2 cellular contexts compared by ENCODE assay signal in genomic region chr17:50661795-50662391, GRCh38.
TF ChIP-seq lines count a peak whose summit lies in the region.

No MANE protein-coding gene starts in this region.

TF ChIP-seq in A549, 52 proteins besides CTCF, POLR2A, EP300 and RAD21 (continues in another document):
- peak; percentile 25; the same call in 1 of the 2 replicates for TF ChIP-seq FOXS1 (CRISPR knock-in tag; IDR thresholded peaks at IDR 0.05)
- TF ChIP-seq EHF (CRISPR knock-in tag; IDR thresholded peaks at IDR 0.05) = peak; percentile 94
- no peak for TF ChIP-seq EHMT2 (IDR thresholded peaks at IDR 0.05; ENCODE audit: low read depth)
- TF ChIP-seq KDM1A (IDR thresholded peaks at IDR 0.05; ENCODE audit: low read depth) = no peak
- no peak for TF ChIP-seq HDAC2 (IDR thresholded peaks at IDR 0.05)
- TF ChIP-seq HEYL (CRISPR knock-in tag; IDR thresholded peaks at IDR 0.05) = 0 out of 2 replicates have a peak, but pooled peaks have one; percentile 51
- no peak for TF ChIP-seq NR3C1 (IDR thresholded peaks at IDR 0.05)
- TF ChIP-seq HOXB5 (CRISPR knock-in tag; IDR thresholded peaks at IDR 0.05) = peak; percentile 70
- peak; percentile 92 for TF ChIP-seq JUNB (IDR thresholded peaks at IDR 0.05)
- peak; percentile 57; the same call in 1 of the 2 replicates for TF ChIP-seq TFCP2L1 (CRISPR knock-in tag; IDR thresholded peaks at IDR 0.05)
- peak; percentile 97 for TF ChIP-seq GATA3 (IDR thresholded peaks at IDR 0.05; ENCODE audit: borderline replicate concordance)
- peak; percentile 87 for TF ChIP-seq ZNF302 (CRISPR knock-in tag; IDR thresholded peaks at IDR 0.05)
- TF ChIP-seq, protein P1, sequence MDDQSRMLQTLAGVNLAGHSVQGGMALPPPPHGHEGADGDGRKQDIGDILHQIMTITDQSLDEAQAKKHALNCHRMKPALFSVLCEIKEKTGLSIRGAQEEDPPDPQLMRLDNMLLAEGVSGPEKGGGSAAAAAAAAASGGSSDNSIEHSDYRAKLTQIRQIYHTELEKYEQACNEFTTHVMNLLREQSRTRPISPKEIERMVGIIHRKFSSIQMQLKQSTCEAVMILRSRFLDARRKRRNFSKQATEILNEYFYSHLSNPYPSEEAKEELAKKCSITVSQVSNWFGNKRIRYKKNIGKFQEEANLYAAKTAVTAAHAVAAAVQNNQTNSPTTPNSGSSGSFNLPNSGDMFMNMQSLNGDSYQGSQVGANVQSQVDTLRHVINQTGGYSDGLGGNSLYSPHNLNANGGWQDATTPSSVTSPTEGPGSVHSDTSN (IDR thresholded peaks at IDR 0.05) = peak; percentile 86
- peak; percentile 91; the same call in 1 of the 2 replicates for TF ChIP-seq MAZ (IDR thresholded peaks at IDR 0.05; ENCODE audit: borderline replicate concordance, low read depth, low read length)
- TF ChIP-seq MYC (IDR thresholded peaks at IDR 0.05; ENCODE audit: borderline replicate concordance, low read length) = no peak
- TF ChIP-seq ELK1 (IDR thresholded peaks at IDR 0.05; ENCODE audit: low read depth, low read length) = no peak
- TF ChIP-seq RNF2 (IDR thresholded peaks at IDR 0.05; ENCODE audit: borderline replicate concordance, low read depth) = no peak
- TF ChIP-seq, protein P2, sequence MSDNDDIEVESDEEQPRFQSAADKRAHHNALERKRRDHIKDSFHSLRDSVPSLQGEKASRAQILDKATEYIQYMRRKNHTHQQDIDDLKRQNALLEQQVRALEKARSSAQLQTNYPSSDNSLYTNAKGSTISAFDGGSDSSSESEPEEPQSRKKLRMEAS (IDR thresholded peaks at IDR 0.05) = peak; percentile 94
- no peak for TF ChIP-seq HMGXB4 (CRISPR knock-in tag; IDR thresholded peaks at IDR 0.05; ENCODE audit: borderline replicate concordance)
- TF ChIP-seq KDM5A (IDR thresholded peaks at IDR 0.05) = no peak
- TF ChIP-seq NFE2L2 (conservative IDR thresholded peaks at IDR 0.05; ENCODE audit: low read length) = peak; percentile 100
- TF ChIP-seq NPAS2 (CRISPR knock-in tag; IDR thresholded peaks at IDR 0.05; ENCODE audit: borderline replicate concordance) = no peak
- TF ChIP-seq POLR2AphosphoS2 (conservative IDR thresholded peaks at IDR 0.05; ENCODE audit: low read length) = no peak; the same call in 1 of the 2 replicates
- TF ChIP-seq HOXA7 (CRISPR knock-in tag; IDR thresholded peaks at IDR 0.05) = peak; percentile 78; the same call in 1 of the 2 replicates
- TF ChIP-seq, protein P3, sequence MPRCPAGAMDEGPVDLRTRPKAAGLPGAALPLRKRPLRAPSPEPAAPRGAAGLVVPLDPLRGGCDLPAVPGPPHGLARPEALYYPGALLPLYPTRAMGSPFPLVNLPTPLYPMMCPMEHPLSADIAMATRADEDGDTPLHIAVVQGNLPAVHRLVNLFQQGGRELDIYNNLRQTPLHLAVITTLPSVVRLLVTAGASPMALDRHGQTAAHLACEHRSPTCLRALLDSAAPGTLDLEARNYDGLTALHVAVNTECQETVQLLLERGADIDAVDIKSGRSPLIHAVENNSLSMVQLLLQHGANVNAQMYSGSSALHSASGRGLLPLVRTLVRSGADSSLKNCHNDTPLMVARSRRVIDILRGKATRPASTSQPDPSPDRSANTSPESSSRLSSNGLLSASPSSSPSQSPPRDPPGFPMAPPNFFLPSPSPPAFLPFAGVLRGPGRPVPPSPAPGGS (IDR thresholded peaks at IDR 0.05) = peak; percentile 87; the same call in 2 of the 3 replicates
- TF ChIP-seq SREBF2 (IDR thresholded peaks at IDR 0.05) = no peak
- no peak for TF ChIP-seq BHLHE40 (IDR thresholded peaks at IDR 0.05; ENCODE audit: low read depth, low read length)
- TF ChIP-seq ESRRA (IDR thresholded peaks at IDR 0.05; ENCODE audit: borderline replicate concordance, low read length) = no peak
- TF ChIP-seq ZSCAN20 (CRISPR knock-in tag; IDR thresholded peaks at IDR 0.05) = peak; percentile 86
- TF ChIP-seq, protein P4, sequence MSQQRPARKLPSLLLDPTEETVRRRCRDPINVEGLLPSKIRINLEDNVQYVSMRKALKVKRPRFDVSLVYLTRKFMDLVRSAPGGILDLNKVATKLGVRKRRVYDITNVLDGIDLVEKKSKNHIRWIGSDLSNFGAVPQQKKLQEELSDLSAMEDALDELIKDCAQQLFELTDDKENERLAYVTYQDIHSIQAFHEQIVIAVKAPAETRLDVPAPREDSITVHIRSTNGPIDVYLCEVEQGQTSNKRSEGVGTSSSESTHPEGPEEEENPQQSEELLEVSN (IDR thresholded peaks at IDR 0.05; ENCODE audit: borderline replicate concordance, low read depth) = peak; percentile 58; the same call in 1 of the 2 replicates
- TF ChIP-seq MAFK (IDR thresholded peaks at IDR 0.05; ENCODE audit: partially characterized antibody) = peak; percentile 100
- peak; percentile 99 for TF ChIP-seq JUN (IDR thresholded peaks at IDR 0.05)
- TF ChIP-seq RARB (CRISPR knock-in tag; IDR thresholded peaks at IDR 0.05) = 0 out of 2 replicates have a peak, but pooled peaks have one; percentile 53
- TF ChIP-seq FOSB (CRISPR knock-in tag; IDR thresholded peaks at IDR 0.05) = 0 out of 2 replicates have a peak, but pooled peaks have one; percentile 34
- peak; percentile 91; the same call in 1 of the 2 replicates for TF ChIP-seq HOXB13 (CRISPR knock-in tag; IDR thresholded peaks at IDR 0.05; ENCODE audit: low read depth)

TF ChIP-seq in liver, 16 proteins besides CTCF, POLR2A, EP300 and RAD21:
- TF ChIP-seq YY1 (IDR thresholded peaks at IDR 0.05) (peak; percentile 35), FOXA2 (IDR thresholded peaks at IDR 0.05) (no peak), EGR1 (IDR thresholded peaks at IDR 0.05; ENCODE audit: low read depth in 2 of 2) (peak in 1 of 2 donors; percentile 37), ATF3 (IDR thresholded peaks at IDR 0.05) (no peak), HNF4G (IDR thresholded peaks at IDR 0.05) (no peak), TAF1 (conservative IDR thresholded peaks at IDR 0.05) (no peak), JUND (IDR thresholded peaks at IDR 0.05) (peak in 1 of 2 donors; percentile 82), NR2F2 (IDR thresholded peaks at IDR 0.05) (peak; percentile 22), HNF4A (conservative IDR thresholded peaks at IDR 0.05) (peak; percentile 44 to 74), GABPA (IDR thresholded peaks at IDR 0.05 in 1 of 2, conservative IDR thresholded peaks at IDR 0.05 in 1 of 2) (peak in 1 of 2 donors; percentile 30), FOXA1 (IDR thresholded peaks at IDR 0.05) (no peak), RXRA (IDR thresholded peaks at IDR 0.05) (peak; percentile 76 to 91), SP1 (IDR thresholded peaks at IDR 0.05) (peak; percentile 60)
- TF ChIP-seq, protein P5, sequence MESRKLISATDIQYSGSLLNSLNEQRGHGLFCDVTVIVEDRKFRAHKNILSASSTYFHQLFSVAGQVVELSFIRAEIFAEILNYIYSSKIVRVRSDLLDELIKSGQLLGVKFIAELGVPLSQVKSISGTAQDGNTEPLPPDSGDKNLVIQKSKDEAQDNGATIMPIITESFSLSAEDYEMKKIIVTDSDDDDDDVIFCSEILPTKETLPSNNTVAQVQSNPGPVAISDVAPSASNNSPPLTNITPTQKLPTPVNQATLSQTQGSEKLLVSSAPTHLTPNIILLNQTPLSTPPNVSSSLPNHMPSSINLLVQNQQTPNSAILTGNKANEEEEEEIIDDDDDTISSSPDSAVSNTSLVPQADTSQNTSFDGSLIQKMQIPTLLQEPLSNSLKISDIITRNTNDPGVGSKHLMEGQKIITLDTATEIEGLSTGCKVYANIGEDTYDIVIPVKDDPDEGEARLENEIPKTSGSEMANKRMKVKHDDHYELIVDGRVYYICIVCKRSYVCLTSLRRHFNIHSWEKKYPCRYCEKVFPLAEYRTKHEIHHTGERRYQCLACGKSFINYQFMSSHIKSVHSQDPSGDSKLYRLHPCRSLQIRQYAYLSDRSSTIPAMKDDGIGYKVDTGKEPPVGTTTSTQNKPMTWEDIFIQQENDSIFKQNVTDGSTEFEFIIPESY (IDR thresholded peaks at IDR 0.05) = no peak
- TF ChIP-seq, protein P6, sequence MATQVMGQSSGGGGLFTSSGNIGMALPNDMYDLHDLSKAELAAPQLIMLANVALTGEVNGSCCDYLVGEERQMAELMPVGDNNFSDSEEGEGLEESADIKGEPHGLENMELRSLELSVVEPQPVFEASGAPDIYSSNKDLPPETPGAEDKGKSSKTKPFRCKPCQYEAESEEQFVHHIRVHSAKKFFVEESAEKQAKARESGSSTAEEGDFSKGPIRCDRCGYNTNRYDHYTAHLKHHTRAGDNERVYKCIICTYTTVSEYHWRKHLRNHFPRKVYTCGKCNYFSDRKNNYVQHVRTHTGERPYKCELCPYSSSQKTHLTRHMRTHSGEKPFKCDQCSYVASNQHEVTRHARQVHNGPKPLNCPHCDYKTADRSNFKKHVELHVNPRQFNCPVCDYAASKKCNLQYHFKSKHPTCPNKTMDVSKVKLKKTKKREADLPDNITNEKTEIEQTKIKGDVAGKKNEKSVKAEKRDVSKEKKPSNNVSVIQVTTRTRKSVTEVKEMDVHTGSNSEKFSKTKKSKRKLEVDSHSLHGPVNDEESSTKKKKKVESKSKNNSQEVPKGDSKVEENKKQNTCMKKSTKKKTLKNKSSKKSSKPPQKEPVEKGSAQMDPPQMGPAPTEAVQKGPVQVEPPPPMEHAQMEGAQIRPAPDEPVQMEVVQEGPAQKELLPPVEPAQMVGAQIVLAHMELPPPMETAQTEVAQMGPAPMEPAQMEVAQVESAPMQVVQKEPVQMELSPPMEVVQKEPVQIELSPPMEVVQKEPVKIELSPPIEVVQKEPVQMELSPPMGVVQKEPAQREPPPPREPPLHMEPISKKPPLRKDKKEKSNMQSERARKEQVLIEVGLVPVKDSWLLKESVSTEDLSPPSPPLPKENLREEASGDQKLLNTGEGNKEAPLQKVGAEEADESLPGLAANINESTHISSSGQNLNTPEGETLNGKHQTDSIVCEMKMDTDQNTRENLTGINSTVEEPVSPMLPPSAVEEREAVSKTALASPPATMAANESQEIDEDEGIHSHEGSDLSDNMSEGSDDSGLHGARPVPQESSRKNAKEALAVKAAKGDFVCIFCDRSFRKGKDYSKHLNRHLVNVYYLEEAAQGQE (IDR thresholded peaks at IDR 0.05) = no peak
- TF ChIP-seq, protein P2 (IDR thresholded peaks at IDR 0.05) = peak; percentile 62
